28 cellular contexts compared by ENCODE assay signal in the genomic region with DNA sequence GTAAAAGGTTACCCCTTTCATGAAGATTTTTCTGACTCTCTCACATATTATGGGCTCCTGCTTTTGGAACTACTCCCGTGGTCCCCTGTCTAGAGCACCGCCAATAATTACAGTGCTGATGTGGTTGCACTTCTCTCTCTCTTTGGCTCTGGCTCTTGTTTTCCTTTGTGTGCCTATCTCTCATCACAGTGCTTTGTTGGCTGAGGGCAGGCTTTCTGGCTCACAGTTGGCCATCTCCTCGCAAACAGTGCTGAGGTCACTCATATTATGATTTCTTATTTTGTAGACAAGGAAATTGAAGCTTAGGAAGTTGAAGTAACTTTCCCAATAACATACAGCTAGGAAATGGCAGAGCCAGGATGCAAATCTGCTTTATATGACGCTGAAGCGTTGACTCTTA.
A peak's percentile ranks its signal among the peaks of the same experiment; 100 is the strongest.
DNase-seq lines count a peak whose midpoint lies in the region; ATAC-seq, FAIRE-seq and TF ChIP-seq lines count a peak whose summit lies in the region.
"Had no signal": no experiment of that assay in that cellular context is flagged by ENCODE, and none has a peak within 500 bp of the region (broad histone marks: within the 10 kb centered on the region; RNA-seq: fewer than 3 reads in every experiment).

No MANE protein-coding gene starts in this region.

- H3K27ac ChIP-seq in body of pancreas (no peak overlapping the region), left ventricle myocardium inferior (replicated peaks) (peak overlapping the region; percentile 57), pancreas (no peak overlapping the region), tibial nerve (no peak overlapping the region)
- H3K27ac ChIP-seq: skin epidermis, upper lobe of left lung had no signal

- ATAC-seq in body of pancreas (peak; percentile 55), pancreas (peak; percentile 30 to 85 (median 72)), GM18858 (IDR thresholded peaks at IDR 0.05; ENCODE audit: unreplicated experiment) (no peak), HG02973 (IDR thresholded peaks at IDR 0.05; ENCODE audit: unreplicated experiment) (no peak)
- ATAC-seq in activated CD8-positive, alpha-beta T cell treated with anti-CD3 and anti-CD28 coated beads for 36 hours: no peak
- ATAC-seq: activated CD8-positive, alpha-beta memory T cell treated with anti-CD3 and anti-CD28 coated beads, Interleukin-2, amount 10 ng/mL, durations not matched to agents 7 days and 5 days; activated naive CD4-positive, alpha-beta T cell treated with anti-CD3 and anti-CD28 coated beads, Interleukin-2, amount 50 U/mL, for 72 hours; T-cell had no signal

- TF ChIP-seq CTCF in body of pancreas (IDR thresholded peaks at IDR 0.05) (no peak), left ventricle myocardium inferior (IDR thresholded peaks at IDR 0.05; ENCODE audit: borderline replicate concordance) (no peak), pancreas (IDR thresholded peaks at IDR 0.05) (no peak), tibial nerve (IDR thresholded peaks at IDR 0.05) (no peak)
- no peak for TF ChIP-seq CTCF in activated CD8-positive, alpha-beta T cell treated with anti-CD3 and anti-CD28 coated beads for 36 hours (IDR thresholded peaks at IDR 0.05)

- POLR2A ChIA-PET in activated CD8-positive, alpha-beta T cell treated with anti-CD3 and anti-CD28 coated beads for 36 hours (lab: Charles Lee): no interaction called here

- H3K27me3 ChIP-seq in body of pancreas (no peaks in the 10 kb centered on the region), left ventricle myocardium inferior (ENCODE audit: low read depth) (no peaks in the 10 kb centered on the region), pancreas (no peaks in the 10 kb centered on the region), tibial nerve (no peaks in the 10 kb centered on the region)
- H3K27me3 ChIP-seq: upper lobe of left lung had no signal

- H3K9me3 ChIP-seq in body of pancreas (no peaks in the 10 kb centered on the region), left ventricle myocardium inferior (replicated peaks) (no peaks in the 10 kb centered on the region), pancreas (no peaks in the 10 kb centered on the region), tibial nerve (no peaks in the 10 kb centered on the region)
- H3K9me3 ChIP-seq: upper lobe of left lung had no signal

- H3K4me3 ChIP-seq in body of pancreas (no peak overlapping the region), left ventricle myocardium inferior (no peak overlapping the region), pancreas (no peak overlapping the region), tibial nerve (no peak overlapping the region)
- H3K4me3 ChIP-seq: skin epidermis, upper lobe of left lung had no signal

- TF ChIP-seq EP300 in tibial nerve (IDR thresholded peaks at IDR 0.05): no peak

- no peak overlapping the region for H3K27ac Mint-ChIP-seq in activated CD8-positive, alpha-beta T cell treated with anti-CD3 and anti-CD28 coated beads for 36 hours
- H3K27ac Mint-ChIP-seq: activated CD8-positive, alpha-beta memory T cell treated with anti-CD3 and anti-CD28 coated beads, Interleukin-2, amount 10 ng/mL, durations not matched to agents 7 days and 5 days; activated T-helper 1 cell treated with anti-CD3 and anti-CD28 coated beads, Interleukin-12 subunit alpha, Interleukin-12 subunit beta, Interleukin-2, Interleukin-4 antibody, amounts not matched to agents 30 ng/mL and 10 ng/mL and 1 ng/mL, durations not matched to agents 14 hours and 24 hours and 36 hours; T-cell had no signal

- peaks cover 5% of the 10 kb centered on the region for H3K36me3 Mint-ChIP-seq in activated CD8-positive, alpha-beta T cell treated with anti-CD3 and anti-CD28 coated beads for 36 hours (ENCODE audit: low read depth)

- H3K4me1 ChIP-seq in body of pancreas (peaks cover 5% of the 10 kb centered on the region), left ventricle myocardium inferior (peaks cover 44% of the 10 kb centered on the region), pancreas (no peaks in the 10 kb centered on the region), tibial nerve (peaks cover 0 to 25% (median 6%) of the 10 kb centered on the region in 4 donors)

- no peaks in the 10 kb centered on the region for H3K27me3 Mint-ChIP-seq in activated CD8-positive, alpha-beta T cell treated with anti-CD3 and anti-CD28 coated beads for 36 hours
- H3K27me3 Mint-ChIP-seq: activated CD8-positive, alpha-beta memory T cell treated with anti-CD3 and anti-CD28 coated beads, Interleukin-2, amount 10 ng/mL, durations not matched to agents 7 days and 5 days; CD4-positive, CD25-positive, alpha-beta regulatory T cell; naive B cell; T-cell had no signal

- H3K36me3 ChIP-seq in body of pancreas (replicated peaks in 1 of 2; ENCODE audit: insufficient read depth in 1 of 2, low read depth in 2 of 2) (peaks cover 0 to 2% of the 10 kb centered on the region in 2 donors), left ventricle myocardium inferior (no peaks in the 10 kb centered on the region), pancreas (no peaks in the 10 kb centered on the region), tibial nerve (no peaks in the 10 kb centered on the region)
- H3K36me3 ChIP-seq: upper lobe of left lung had no signal

- 55 to 66% methylated on average over 5 of the region's 5 CpGs for WGBS in body of pancreas, 2 donors
- 60 to 63% methylated on average over 5 of the region's 5 CpGs for WGBS in pancreas, 2 donors
- 69 to 84% methylated on average over 5 of the region's 5 CpGs for WGBS in tibial nerve, 2 donors

- no peak for FAIRE-seq in pancreas (lab: Jason Lieb, UNC)
- FAIRE-seq: colon, TTC549 had no signal

- DNase-seq in NCI-H2081 treated with DMSO at 0.1 percent for 48 hours (lab: John Stamatoyannopoulos, UW): peak; percentile 7
- DNase-seq in body of pancreas: peak; percentile 14 to 26 (median 20)
- peak; percentile 40 for DNase-seq in left ventricle myocardium inferior
- DNase-seq in pancreas: peak in 1 of 6 donors; percentile 16
- DNase-seq in tibial nerve (ENCODE audit: low spot score in 2 of 2): no peak
- DNase-seq in activated CD8-positive, alpha-beta T cell treated with anti-CD3 and anti-CD28 coated beads for 36 hours: no peak
- DNase-seq: activated CD4-positive, alpha-beta T cell treated with anti-CD3 and anti-CD28 coated beads for 4 hours; activated CD8-positive, alpha-beta memory T cell treated with anti-CD3 and anti-CD28 coated beads, Interleukin-2, amount 10 ng/mL, durations not matched to agents 7 days and 5 days; CD4-positive, CD25-positive, alpha-beta regulatory T cell; DMS53; foreskin fibroblast; GF-D8; hippocampal formation; KG1; naive B cell; NCI-H526; OCI-M1; SHP77; stimulated activated naive CD4-positive, alpha-beta T cell treated with Interleukin-2 at 50 U/mL for 16 hours; T-cell; upper lobe of left lung had no signal

- TF ChIP-seq POLR2A in body of pancreas (IDR thresholded peaks at IDR 0.05) (no peak), tibial nerve (IDR thresholded peaks at IDR 0.05) (no peak)

- intact Hi-C loops in body of pancreas (cut with DNase I): no loop called here
- intact Hi-C loops in left ventricle myocardium inferior (cut with micrococcal nuclease): no loop called here
- intact Hi-C loops in pancreas (cut with DNase I): no loop called here
- intact Hi-C loops in activated CD8-positive, alpha-beta T cell treated with anti-CD3 and anti-CD28 coated beads for 36 hours (cut with micrococcal nuclease): loop anchor here (10.0 kb wide), 1 partner anchor 123 kb away; no protein-coding TSS in a partner anchor

- CTCF ChIA-PET in activated CD8-positive, alpha-beta T cell treated with anti-CD3 and anti-CD28 coated beads for 36 hours (lab: Charles Lee): interaction anchor here (0.8 kb wide), 1 partner anchor 86 kb away, joined by 3 read pairs; no protein-coding TSS in a partner anchor

- no peak overlapping the region for H3K4me3 Mint-ChIP-seq in activated CD8-positive, alpha-beta T cell treated with anti-CD3 and anti-CD28 coated beads for 36 hours
- H3K4me3 Mint-ChIP-seq: activated CD8-positive, alpha-beta memory T cell treated with anti-CD3 and anti-CD28 coated beads, Interleukin-2, amount 10 ng/mL, durations not matched to agents 7 days and 5 days; activated T-helper 1 cell treated with anti-CD3 and anti-CD28 coated beads, Interleukin-12 subunit alpha, Interleukin-12 subunit beta, Interleukin-2, Interleukin-4 antibody, amounts not matched to agents 30 ng/mL and 10 ng/mL and 1 ng/mL, durations not matched to agents 14 hours and 24 hours and 36 hours; T-cell had no signal

- no peaks in the 10 kb centered on the region for H3K9me3 Mint-ChIP-seq in activated CD8-positive, alpha-beta T cell treated with anti-CD3 and anti-CD28 coated beads for 36 hours
- H3K9me3 Mint-ChIP-seq: activated naive CD4-positive, alpha-beta T cell treated with anti-CD3 and anti-CD28 coated beads, Interleukin-2, amount 50 U/mL, for 72 hours; activated T-helper 1 cell treated with anti-CD3 and anti-CD28 coated beads, Interleukin-12 subunit alpha, Interleukin-12 subunit beta, Interleukin-2, Interleukin-4 antibody, amounts not matched to agents 30 ng/mL and 10 ng/mL and 1 ng/mL, durations not matched to agents 14 hours and 24 hours and 36 hours; CD4-positive, CD25-positive, alpha-beta regulatory T cell; naive B cell; T-cell had no signal

- H3K4me1 Mint-ChIP-seq in activated CD8-positive, alpha-beta T cell treated with anti-CD3 and anti-CD28 coated beads for 36 hours (ENCODE audit: low read depth): peaks cover 31% of the 10 kb centered on the region

Comparison
In these comparisons a context has a peak if more than half of its experiments do, and no peak if none do; other contexts are left out.
1. DNase-seq: peak in NCI-H2081 treated with DMSO at 0.1 percent for 48 hours (single experiment), body of pancreas (4 of 4) and left ventricle myocardium inferior (single experiment); none in tibial nerve (0 of 2) and activated CD8-positive, alpha-beta T cell treated with anti-CD3 and anti-CD28 coated beads for 36 hours (single experiment).
2. ATAC-seq: peak in body of pancreas (single experiment) and pancreas (4 of 4); none in GM18858 (single experiment), activated CD8-positive, alpha-beta T cell treated with anti-CD3 and anti-CD28 coated beads for 36 hours (single experiment) and HG02973 (single experiment).